ENCODE assay signal across 32 cellular contexts in the genomic region with DNA sequence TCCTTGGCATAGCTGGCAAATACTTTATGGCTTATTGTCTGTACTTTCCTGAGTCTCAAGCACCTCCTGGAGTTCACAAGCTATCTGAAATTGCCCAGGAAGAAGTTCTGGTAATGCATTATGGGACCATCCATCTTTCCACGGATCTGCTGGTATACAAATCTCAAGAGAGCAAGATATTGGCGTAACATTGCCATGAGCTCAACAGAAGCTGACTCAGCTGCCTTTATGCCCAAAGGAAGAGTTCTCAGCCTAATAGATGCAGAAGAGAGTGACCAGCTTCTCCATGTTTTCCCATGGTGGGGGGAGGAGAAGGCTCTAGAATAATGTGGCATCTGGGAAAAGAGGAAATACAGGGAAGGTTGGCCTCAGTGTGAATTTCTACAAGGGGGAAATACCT.
"Had no signal": no experiment of that assay in that cellular context is flagged by ENCODE, and none has a peak within 500 bp of the region (broad histone marks: within the 10 kb centered on the region; RNA-seq: fewer than 3 reads in every experiment).

No MANE protein-coding gene starts in this region.

- H3K9me3 Mint-ChIP-seq: activated naive CD4-positive, alpha-beta T cell treated with anti-CD3 and anti-CD28 coated beads for 36 hours; activated naive CD4-positive, alpha-beta T cell treated with anti-CD3 and anti-CD28 coated beads, Interleukin-2, amount 50 U/mL, for 24 hours; activated T-helper 2 cell treated with anti-CD3 and anti-CD28 coated beads, Interferon-gamma antibody, Interleukin-2, Interleukin-4, amounts not matched to agents 10 μg/mL and 5 μg/mL and 100 μg/mL, durations not matched to agents 14 hours and 24 hours and 36 hours had no signal

- H3K4me3 ChIP-seq: adrenal gland, breast epithelium, cardiac muscle cell, colonic mucosa had no signal

- H3K36me3 Mint-ChIP-seq: activated CD4-positive, alpha-beta memory T cell treated with anti-CD3 and anti-CD28 coated beads for 36 hours; activated naive CD4-positive, alpha-beta T cell treated with anti-CD3 and anti-CD28 coated beads, Interleukin-2, amount 50 U/mL, for 24 hours; activated naive CD8-positive, alpha-beta T cell treated with anti-CD3 and anti-CD28 coated beads for 36 hours had no signal

- DNase-seq: activated CD4-positive, alpha-beta memory T cell treated with anti-CD3 and anti-CD28 coated beads for 36 hours; activated CD4-positive, alpha-beta T cell treated with anti-CD3 and anti-CD28 coated beads for 36 hours; activated CD4-positive, alpha-beta T cell treated with anti-CD3 and anti-CD28 coated beads, Interleukin-2, amount 10 ng/mL, durations not matched to agents 24 days and 14 days; activated CD4-positive, CD25-positive, alpha-beta regulatory T cell; activated CD4-positive, CD25-positive, alpha-beta regulatory T cell treated with anti-CD3 and anti-CD28 coated beads, Interleukin-2, amount 50 U/mL, for 72 hours; activated CD8-positive, alpha-beta memory T cell treated with anti-CD3 and anti-CD28 coated beads, Interleukin-2, amount 10 ng/mL, durations not matched to agents 7 days and 5 days; activated CD8-positive, alpha-beta memory T cell treated with anti-CD3 and anti-CD28 coated beads, Interleukin-2, amount 50 U/mL, for 4 hours; activated CD8-positive, alpha-beta T cell treated with anti-CD3 and anti-CD28 coated beads, Interleukin-2, amount 10 ng/mL, durations not matched to agents 7 days and 5 days; activated effector memory CD4-positive, alpha-beta T cell treated with anti-CD3 and anti-CD28 coated beads, Interleukin-2, amount 50 U/mL, for 16 hours; activated naive CD4-positive, alpha-beta T cell treated with anti-CD3 and anti-CD28 coated beads for 36 hours; activated naive CD8-positive, alpha-beta T cell treated with anti-CD3 and anti-CD28 coated beads for 36 hours; activated naive CD8-positive, alpha-beta T cell treated with anti-CD3 and anti-CD28 coated beads, Interleukin-2, amount 50 U/mL, for 24 hours; activated T-cell treated with anti-CD3 and anti-CD28 coated beads, Interleukin-2, amount 50 U/mL, for 1 hour; activated T-cell treated with anti-CD3 and anti-CD28 coated beads, Interleukin-2, amount 50 U/mL, for 48 hours; adrenal gland; amygdala; aorta; central memory CD4-positive, alpha-beta T cell; cerebellar nuclear complex; colonic mucosa; effector CD8-positive, alpha-beta T cell; endodermal cell; foreskin fibroblast; head of caudate nucleus; T-helper 2 cell had no signal

- ATAC-seq: activated CD4-positive, alpha-beta T cell treated with anti-CD3 and anti-CD28 coated beads for 36 hours; activated CD8-positive, alpha-beta memory T cell treated with anti-CD3 and anti-CD28 coated beads, Interleukin-2, amount 10 ng/mL, durations not matched to agents 7 days and 5 days; activated CD8-positive, alpha-beta T cell treated with anti-CD3 and anti-CD28 coated beads, Interleukin-2, amount 10 ng/mL, durations not matched to agents 7 days and 5 days; activated naive CD8-positive, alpha-beta T cell treated with anti-CD3 and anti-CD28 coated beads, Interleukin-2, amount 50 U/mL, for 24 hours; esophagus mucosa had no signal

- H3K4me3 Mint-ChIP-seq: activated CD4-positive, alpha-beta memory T cell treated with anti-CD3 and anti-CD28 coated beads for 36 hours; activated CD4-positive, alpha-beta T cell treated with anti-CD3 and anti-CD28 coated beads for 36 hours; activated CD4-positive, alpha-beta T cell treated with anti-CD3 and anti-CD28 coated beads, Interleukin-2, amount 10 ng/mL, durations not matched to agents 24 days and 14 days; activated CD8-positive, alpha-beta memory T cell treated with anti-CD3 and anti-CD28 coated beads, Interleukin-2, amount 10 ng/mL, durations not matched to agents 7 days and 5 days; activated CD8-positive, alpha-beta T cell treated with anti-CD3 and anti-CD28 coated beads, Interleukin-2, amount 10 ng/mL, durations not matched to agents 7 days and 5 days; activated naive CD4-positive, alpha-beta T cell treated with anti-CD3 and anti-CD28 coated beads for 36 hours; activated naive CD4-positive, alpha-beta T cell treated with anti-CD3 and anti-CD28 coated beads, Interleukin-2, amount 50 U/mL, for 24 hours; activated naive CD8-positive, alpha-beta T cell treated with anti-CD3 and anti-CD28 coated beads for 36 hours; activated naive CD8-positive, alpha-beta T cell treated with anti-CD3 and anti-CD28 coated beads, Interleukin-2, amount 50 U/mL, for 24 hours; activated T-helper 1 cell treated with anti-CD3 and anti-CD28 coated beads, Interleukin-12 subunit alpha, Interleukin-12 subunit beta, Interleukin-2, Interleukin-4 antibody, amounts not matched to agents 30 ng/mL and 10 ng/mL and 1 ng/mL, durations not matched to agents 14 hours and 24 hours and 36 hours; brain; endodermal cell had no signal

- H3K4me1 Mint-ChIP-seq: activated naive CD4-positive, alpha-beta T cell treated with anti-CD3 and anti-CD28 coated beads, Interleukin-2, amount 50 U/mL, for 24 hours; brain; endodermal cell had no signal

- H3K27me3 Mint-ChIP-seq: activated CD4-positive, alpha-beta memory T cell treated with anti-CD3 and anti-CD28 coated beads for 36 hours; activated naive CD8-positive, alpha-beta T cell treated with anti-CD3 and anti-CD28 coated beads, Interleukin-2, amount 50 U/mL, for 24 hours; brain had no signal

- H3K27ac Mint-ChIP-seq: activated CD4-positive, alpha-beta memory T cell treated with anti-CD3 and anti-CD28 coated beads for 36 hours; activated CD4-positive, alpha-beta T cell treated with anti-CD3 and anti-CD28 coated beads for 36 hours; activated CD4-positive, alpha-beta T cell treated with anti-CD3 and anti-CD28 coated beads, Interleukin-2, amount 10 ng/mL, durations not matched to agents 24 days and 14 days; activated CD8-positive, alpha-beta memory T cell treated with anti-CD3 and anti-CD28 coated beads, Interleukin-2, amount 10 ng/mL, durations not matched to agents 7 days and 5 days; activated CD8-positive, alpha-beta T cell treated with anti-CD3 and anti-CD28 coated beads, Interleukin-2, amount 10 ng/mL, durations not matched to agents 7 days and 5 days; activated naive CD4-positive, alpha-beta T cell treated with anti-CD3 and anti-CD28 coated beads for 36 hours; activated naive CD4-positive, alpha-beta T cell treated with anti-CD3 and anti-CD28 coated beads, Interleukin-2, amount 50 U/mL, for 24 hours; activated naive CD8-positive, alpha-beta T cell treated with anti-CD3 and anti-CD28 coated beads for 36 hours; activated naive CD8-positive, alpha-beta T cell treated with anti-CD3 and anti-CD28 coated beads, Interleukin-2, amount 50 U/mL, for 24 hours; activated T-helper 1 cell treated with anti-CD3 and anti-CD28 coated beads, Interleukin-12 subunit alpha, Interleukin-12 subunit beta, Interleukin-2, Interleukin-4 antibody, amounts not matched to agents 30 ng/mL and 10 ng/mL and 1 ng/mL, durations not matched to agents 14 hours and 24 hours and 36 hours; activated T-helper 2 cell treated with anti-CD3 and anti-CD28 coated beads, Interferon-gamma antibody, Interleukin-2, Interleukin-4, amounts not matched to agents 10 μg/mL and 5 μg/mL and 100 μg/mL, durations not matched to agents 14 hours and 24 hours and 36 hours; brain; endodermal cell had no signal
